ENCODE assay signal across 8 cellular contexts in the genomic region with DNA sequence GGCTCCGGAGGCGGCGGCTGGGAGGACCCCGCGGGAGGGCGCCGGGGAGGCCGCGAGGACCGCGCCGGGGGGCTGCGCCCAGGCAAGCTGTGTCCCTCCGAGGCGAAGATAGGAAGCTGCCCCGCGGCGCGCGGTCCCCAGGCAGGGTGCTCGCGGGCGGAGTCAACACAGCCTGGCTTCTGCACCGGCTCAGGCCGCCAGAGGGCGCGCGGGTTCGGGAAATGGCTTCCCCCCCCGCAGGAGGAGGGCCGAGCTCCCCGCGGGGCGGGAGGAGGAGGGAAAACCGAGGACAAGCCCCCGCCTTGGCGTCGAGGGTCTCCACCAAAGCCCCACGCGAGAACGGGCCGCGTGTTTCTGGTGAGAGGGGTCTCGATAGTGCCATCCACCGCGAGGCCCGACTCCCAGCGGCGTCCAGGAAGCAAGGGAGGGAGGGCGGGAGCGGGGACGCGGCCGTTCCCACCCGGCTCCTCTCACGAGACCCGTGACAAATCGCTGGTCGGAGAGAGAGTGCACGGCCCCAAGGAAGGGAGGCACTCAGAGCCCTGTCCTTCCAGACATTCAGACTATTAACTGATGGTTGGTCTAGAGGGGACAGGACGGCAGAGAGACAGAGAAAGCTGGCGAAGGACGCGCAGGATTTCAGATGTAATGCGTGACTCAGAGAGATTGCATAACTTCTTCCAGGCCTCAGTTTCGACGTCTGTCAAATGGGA.
DNase-seq lines count a peak whose midpoint lies in the region; ATAC-seq and TF ChIP-seq lines count a peak whose summit lies in the region.

No MANE protein-coding gene starts in this region.

- WGBS in adrenal gland, 4 donors: 3 to 13% (median 4%) methylated on average over 8 to 65 of the region's 67 CpGs
- WGBS in right cardiac atrium: 4% methylated on average over 67 of the region's 67 CpGs

- peak overlapping the region; percentile 54 for H3K4me3 ChIP-seq in H7 (ENCODE audit: insufficient read depth, low read depth, low read length)
- peak overlapping the region; percentile 3 to 65 (median 40) for H3K4me3 ChIP-seq in adrenal gland
- H3K4me3 ChIP-seq in right cardiac atrium (ENCODE audit: low read length): peak overlapping the region; percentile 88
- H3K4me3 ChIP-seq in rectal smooth muscle tissue (ENCODE audit: low read length): peak overlapping the region; percentile 60
- peak overlapping the region; percentile 55 to 86 for H3K4me3 ChIP-seq in vagina

- DNase-seq in H7: peak; percentile 98
- DNase-seq in T follicular helper cell (ENCODE audit: low read depth): peak; percentile 82
- peak; percentile 84 to 93 (median 92) for DNase-seq in adrenal gland
- peak; percentile 90 to 96 (median 96) for DNase-seq in right cardiac atrium
- no peak for DNase-seq in vagina (ENCODE audit: extremely low spot score in 2 of 2)

- ATAC-seq in right cardiac atrium: peak; percentile 98 to 99

- H3K4me1 ChIP-seq in adrenal gland (replicated peaks in 1 of 2): peaks cover 0 to 6% of the 10 kb centered on the region in 2 donors
- no peaks in the 10 kb centered on the region for H3K4me1 ChIP-seq in right cardiac atrium (ENCODE audit: control insufficient read depth, insufficient read depth, low read length)
- no peaks in the 10 kb centered on the region for H3K4me1 ChIP-seq in rectal smooth muscle tissue (ENCODE audit: control insufficient read depth, insufficient read depth, low read length)
- peaks cover 5% of the 10 kb centered on the region for H3K4me1 ChIP-seq in vagina

- H3K36me3 ChIP-seq in H7 (replicated peaks; ENCODE audit: control insufficient read depth, insufficient read depth, low read length): no peaks in the 10 kb centered on the region
- H3K36me3 ChIP-seq in adrenal gland (replicated peaks in 1 of 2): no peaks in the 10 kb centered on the region
- no peaks in the 10 kb centered on the region for H3K36me3 ChIP-seq in rectal smooth muscle tissue (ENCODE audit: control insufficient read depth, insufficient read depth, low read length)
- no peaks in the 10 kb centered on the region for H3K36me3 ChIP-seq in vagina

- no peak overlapping the region for H3K9ac ChIP-seq in rectal smooth muscle tissue (ENCODE audit: low read length)

- intact Hi-C loops in adrenal gland (cut with DNase I): loop anchor here (5.0 to 10.0 kb wide), 4 partner anchors 99 to 1129 kb away; a partner anchor contains a TSS
- intact Hi-C loops in right cardiac atrium (cut with DNase I): loop anchor here in 3 of 4 donors (10.0 kb wide), 3 partner anchors 107 to 1127 kb away; a partner anchor contains a TSS
- intact Hi-C loops in vagina (cut with DNase I): loop anchor here (10.0 kb wide), 1 partner anchor 1127 kb away; no protein-coding TSS in a partner anchor

- H3K27me3 ChIP-seq in H7 (ENCODE audit: control insufficient read depth, insufficient read depth, low read length): peaks cover 12% of the 10 kb centered on the region
- no peaks in the 10 kb centered on the region for H3K27me3 ChIP-seq in adrenal gland
- H3K27me3 ChIP-seq in right cardiac atrium (ENCODE audit: control insufficient read depth, insufficient read depth): no peaks in the 10 kb centered on the region
- no peaks in the 10 kb centered on the region for H3K27me3 ChIP-seq in rectal smooth muscle tissue (ENCODE audit: control insufficient read depth, insufficient read depth, low read length)
- no peaks in the 10 kb centered on the region for H3K27me3 ChIP-seq in vagina

- TF ChIP-seq POLR2A in GM10847 (IDR thresholded peaks at IDR 0.05; ENCODE audit: extremely low read depth, insufficient read length): peak; percentile 18
- no peak for TF ChIP-seq POLR2A in adrenal gland (IDR thresholded peaks at IDR 0.05)
- TF ChIP-seq POLR2A in vagina (IDR thresholded peaks at IDR 0.05): no peak

- H3K27ac ChIP-seq in adrenal gland: peak overlapping the region in 2 of 5 donors; percentile 54 to 70
- no peak overlapping the region for H3K27ac ChIP-seq in right cardiac atrium (ENCODE audit: low read length)
- H3K27ac ChIP-seq in rectal smooth muscle tissue (ENCODE audit: low read depth, low read length): peak overlapping the region; percentile 24
- peak overlapping the region; percentile 76 for H3K27ac ChIP-seq in vagina

- H3K9me3 ChIP-seq in adrenal gland (replicated peaks in 1 of 3): no peaks in the 10 kb centered on the region
- no peaks in the 10 kb centered on the region for H3K9me3 ChIP-seq in right cardiac atrium (ENCODE audit: control insufficient read depth, low read length)
- no peaks in the 10 kb centered on the region for H3K9me3 ChIP-seq in vagina

- TF ChIP-seq CTCF in LNCAP (IDR thresholded peaks at IDR 0.05) (peak; percentile 89), adrenal gland (IDR thresholded peaks at IDR 0.05) (peak; percentile 85 to 95 (median 93)), vagina (IDR thresholded peaks at IDR 0.05) (peak; percentile 83 to 97 (median 87))

Comparison
In these comparisons a context has a peak if more than half of its experiments do, and no peak if none do; other contexts are left out.
1. DNase-seq: peak in H7 (single experiment), T follicular helper cell (single experiment), adrenal gland (7 of 7) and right cardiac atrium (3 of 3); none in vagina (0 of 2).
2. Peak in every context shown above with its lines, with median percentiles within 50 percentile points of each other: H3K4me3 ChIP-seq and CTCF ChIP-seq.